Comparison of ENCODE assay signal across 10 cellular contexts in the genomic region with DNA sequence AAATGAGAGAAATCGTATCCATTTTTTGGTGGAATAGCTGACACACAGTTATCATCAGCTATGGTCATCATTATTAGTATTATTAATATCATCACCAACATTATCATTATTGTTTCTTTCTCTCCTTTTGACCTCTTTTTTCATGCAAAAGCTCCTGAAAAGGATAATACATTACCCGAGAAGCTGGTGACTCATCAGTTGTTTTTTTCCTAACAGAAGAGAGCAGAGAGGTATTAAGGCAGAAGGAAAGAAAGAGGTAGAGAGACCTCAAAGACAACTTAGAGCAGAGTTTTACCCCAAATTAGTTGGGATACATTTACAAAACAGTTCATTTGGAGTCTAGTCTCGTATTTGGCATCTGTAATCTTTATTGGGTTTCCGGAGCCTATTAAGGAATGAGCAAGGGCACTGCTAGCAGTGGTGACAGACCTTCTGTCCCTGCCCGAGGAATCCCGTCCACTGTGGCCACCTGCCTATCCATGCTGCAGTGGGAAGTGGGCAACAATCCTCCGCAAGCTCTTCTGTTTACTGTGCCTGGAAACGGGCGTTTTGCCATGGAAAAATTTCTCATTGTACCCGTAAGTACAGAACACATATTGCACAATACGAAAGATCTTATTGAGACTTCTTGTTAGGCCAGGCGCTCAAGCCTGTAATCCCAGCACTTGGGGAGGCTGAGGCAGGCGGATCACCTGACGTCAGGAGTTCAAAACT.
DNase-seq lines count a peak whose midpoint lies in the region; ATAC-seq and TF ChIP-seq lines count a peak whose summit lies in the region.
"Had no signal": no experiment of that assay in that cellular context is flagged by ENCODE, and none has a peak within 500 bp of the region (broad histone marks: within the 10 kb centered on the region; RNA-seq: fewer than 3 reads in every experiment).

No MANE protein-coding gene starts in this region.

- no peak for TF ChIP-seq CTCF in AG10803 (conservative IDR thresholded peaks at IDR 0.05; ENCODE audit: low read length)
- TF ChIP-seq CTCF in fibroblast of villous mesenchyme (IDR thresholded peaks at IDR 0.05; ENCODE audit: insufficient read depth, low read depth, low read length) = no peak

- ATAC-seq in SK-N-SH treated with all-trans-retinoic acid at 6 μM for 48 hours = peak; percentile 76

- H3K4me3 ChIP-seq in AG10803 (ENCODE audit: low read length) = no peak overlapping the region; the same call in 1 of the 2 replicates
- H3K4me3 ChIP-seq in fibroblast of villous mesenchyme (ENCODE audit: low read depth, low read length) = no peak overlapping the region
- H3K4me3 ChIP-seq: cardiac muscle cell had no signal

- DNase-seq in AG10803 (ENCODE audit: low read depth) (peak; percentile 91), fibroblast of villous mesenchyme (ENCODE audit: low read depth) (peak; percentile 91), posterior cingulate gyrus (peak in 6 of 10 donors; percentile 27 to 83 (median 38)), dedifferentiated amniotic fluid mesenchymal stem cell (ENCODE audit: extremely low spot score) (no peak), DMS153 treated with DMSO at 0.1 percent for 48 hours (lab: John Stamatoyannopoulos, UW; ENCODE audit: unreplicated experiment) (no peak), NCI-H510A (lab: John Stamatoyannopoulos, UW) (no peak), NCI-H1048 (lab: John Stamatoyannopoulos, UW) (no peak)
- DNase-seq: activated T-cell treated with anti-CD3 and anti-CD28 coated beads for 4 hours had no signal

- intact Hi-C loops in posterior cingulate gyrus (cut with DNase I) = no loop called here

TF ChIP-seq in SK-N-SH treated with all-trans-retinoic acid at 6 μM for 48 hours, 23 proteins besides CTCF, POLR2A, EP300 and RAD21:
- no peak for TF ChIP-seq ESRRG (CRISPR knock-in tag; IDR thresholded peaks at IDR 0.05)
- no peak for TF ChIP-seq SNAI2 (CRISPR knock-in tag; IDR thresholded peaks at IDR 0.05)
- TF ChIP-seq CSDC2 (CRISPR knock-in tag; IDR thresholded peaks at IDR 0.05) = no peak
- TF ChIP-seq, protein P1, sequence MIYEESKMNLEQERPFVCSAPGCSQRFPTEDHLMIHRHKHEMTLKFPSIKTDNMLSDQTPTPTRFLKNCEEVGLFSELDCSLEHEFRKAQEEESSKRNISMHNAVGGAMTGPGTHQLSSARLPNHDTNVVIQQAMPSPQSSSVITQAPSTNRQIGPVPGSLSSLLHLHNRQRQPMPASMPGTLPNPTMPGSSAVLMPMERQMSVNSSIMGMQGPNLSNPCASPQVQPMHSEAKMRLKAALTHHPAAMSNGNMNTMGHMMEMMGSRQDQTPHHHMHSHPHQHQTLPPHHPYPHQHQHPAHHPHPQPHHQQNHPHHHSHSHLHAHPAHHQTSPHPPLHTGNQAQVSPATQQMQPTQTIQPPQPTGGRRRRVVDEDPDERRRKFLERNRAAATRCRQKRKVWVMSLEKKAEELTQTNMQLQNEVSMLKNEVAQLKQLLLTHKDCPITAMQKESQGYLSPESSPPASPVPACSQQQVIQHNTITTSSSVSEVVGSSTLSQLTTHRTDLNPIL (CRISPR knock-in tag; IDR thresholded peaks at IDR 0.05; ENCODE audit: low read depth) = no peak
- TF ChIP-seq, protein P2, sequence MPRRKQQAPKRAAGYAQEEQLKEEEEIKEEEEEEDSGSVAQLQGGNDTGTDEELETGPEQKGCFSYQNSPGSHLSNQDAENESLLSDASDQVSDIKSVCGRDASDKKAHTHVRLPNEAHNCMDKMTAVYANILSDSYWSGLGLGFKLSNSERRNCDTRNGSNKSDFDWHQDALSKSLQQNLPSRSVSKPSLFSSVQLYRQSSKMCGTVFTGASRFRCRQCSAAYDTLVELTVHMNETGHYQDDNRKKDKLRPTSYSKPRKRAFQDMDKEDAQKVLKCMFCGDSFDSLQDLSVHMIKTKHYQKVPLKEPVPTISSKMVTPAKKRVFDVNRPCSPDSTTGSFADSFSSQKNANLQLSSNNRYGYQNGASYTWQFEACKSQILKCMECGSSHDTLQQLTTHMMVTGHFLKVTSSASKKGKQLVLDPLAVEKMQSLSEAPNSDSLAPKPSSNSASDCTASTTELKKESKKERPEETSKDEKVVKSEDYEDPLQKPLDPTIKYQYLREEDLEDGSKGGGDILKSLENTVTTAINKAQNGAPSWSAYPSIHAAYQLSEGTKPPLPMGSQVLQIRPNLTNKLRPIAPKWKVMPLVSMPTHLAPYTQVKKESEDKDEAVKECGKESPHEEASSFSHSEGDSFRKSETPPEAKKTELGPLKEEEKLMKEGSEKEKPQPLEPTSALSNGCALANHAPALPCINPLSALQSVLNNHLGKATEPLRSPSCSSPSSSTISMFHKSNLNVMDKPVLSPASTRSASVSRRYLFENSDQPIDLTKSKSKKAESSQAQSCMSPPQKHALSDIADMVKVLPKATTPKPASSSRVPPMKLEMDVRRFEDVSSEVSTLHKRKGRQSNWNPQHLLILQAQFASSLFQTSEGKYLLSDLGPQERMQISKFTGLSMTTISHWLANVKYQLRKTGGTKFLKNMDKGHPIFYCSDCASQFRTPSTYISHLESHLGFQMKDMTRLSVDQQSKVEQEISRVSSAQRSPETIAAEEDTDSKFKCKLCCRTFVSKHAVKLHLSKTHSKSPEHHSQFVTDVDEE (CRISPR knock-in tag; IDR thresholded peaks at IDR 0.05) = no peak
- no peak for TF ChIP-seq ZNF70 (CRISPR knock-in tag; IDR thresholded peaks at IDR 0.05)
- TF ChIP-seq PPARA (CRISPR knock-in tag; IDR thresholded peaks at IDR 0.05; ENCODE audit: borderline replicate concordance) = no peak
- no peak for TF ChIP-seq ZC3H10 (CRISPR knock-in tag; IDR thresholded peaks at IDR 0.05)
- TF ChIP-seq, protein P3, sequence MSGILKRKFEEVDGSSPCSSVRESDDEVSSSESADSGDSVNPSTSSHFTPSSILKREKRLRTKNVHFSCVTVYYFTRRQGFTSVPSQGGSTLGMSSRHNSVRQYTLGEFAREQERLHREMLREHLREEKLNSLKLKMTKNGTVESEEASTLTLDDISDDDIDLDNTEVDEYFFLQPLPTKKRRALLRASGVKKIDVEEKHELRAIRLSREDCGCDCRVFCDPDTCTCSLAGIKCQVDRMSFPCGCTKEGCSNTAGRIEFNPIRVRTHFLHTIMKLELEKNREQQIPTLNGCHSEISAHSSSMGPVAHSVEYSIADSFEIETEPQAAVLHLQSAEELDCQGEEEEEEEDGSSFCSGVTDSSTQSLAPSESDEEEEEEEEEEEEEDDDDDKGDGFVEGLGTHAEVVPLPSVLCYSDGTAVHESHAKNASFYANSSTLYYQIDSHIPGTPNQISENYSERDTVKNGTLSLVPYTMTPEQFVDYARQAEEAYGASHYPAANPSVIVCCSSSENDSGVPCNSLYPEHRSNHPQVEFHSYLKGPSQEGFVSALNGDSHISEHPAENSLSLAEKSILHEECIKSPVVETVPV (CRISPR knock-in tag; IDR thresholded peaks at IDR 0.05) = no peak
- no peak for TF ChIP-seq TCF4 (CRISPR knock-in tag; IDR thresholded peaks at IDR 0.05; ENCODE audit: borderline replicate concordance)
- no peak for TF ChIP-seq ZFP30 (CRISPR knock-in tag; IDR thresholded peaks at IDR 0.05)
- TF ChIP-seq BACH2 (CRISPR knock-in tag; IDR thresholded peaks at IDR 0.05; ENCODE audit: borderline replicate concordance) = no peak
- TF ChIP-seq OSR1 (CRISPR knock-in tag; IDR thresholded peaks at IDR 0.05) = no peak
- TF ChIP-seq ZNF565 (CRISPR knock-in tag; conservative IDR thresholded peaks at IDR 0.05; ENCODE audit: low read depth) = no peak
- TF ChIP-seq, protein P4, sequence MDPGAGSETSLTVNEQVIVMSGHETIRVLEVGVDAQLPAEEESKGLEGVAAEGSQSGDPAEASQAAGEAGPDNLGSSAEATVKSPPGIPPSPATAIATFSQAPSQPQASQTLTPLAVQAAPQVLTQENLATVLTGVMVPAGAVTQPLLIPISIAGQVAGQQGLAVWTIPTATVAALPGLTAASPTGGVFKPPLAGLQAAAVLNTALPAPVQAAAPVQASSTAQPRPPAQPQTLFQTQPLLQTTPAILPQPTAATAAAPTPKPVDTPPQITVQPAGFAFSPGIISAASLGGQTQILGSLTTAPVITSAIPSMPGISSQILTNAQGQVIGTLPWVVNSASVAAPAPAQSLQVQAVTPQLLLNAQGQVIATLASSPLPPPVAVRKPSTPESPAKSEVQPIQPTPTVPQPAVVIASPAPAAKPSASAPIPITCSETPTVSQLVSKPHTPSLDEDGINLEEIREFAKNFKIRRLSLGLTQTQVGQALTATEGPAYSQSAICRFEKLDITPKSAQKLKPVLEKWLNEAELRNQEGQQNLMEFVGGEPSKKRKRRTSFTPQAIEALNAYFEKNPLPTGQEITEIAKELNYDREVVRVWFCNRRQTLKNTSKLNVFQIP (CRISPR knock-in tag; IDR thresholded peaks at IDR 0.05; ENCODE audit: borderline replicate concordance, low read depth) = no peak

Comparison
In these comparisons a context has a peak if more than half of its experiments do, and no peak if none do; other contexts are left out.
1. DNase-seq: peak in AG10803 (single experiment), fibroblast of villous mesenchyme (single experiment) and posterior cingulate gyrus (6 of 10); none in dedifferentiated amniotic fluid mesenchymal stem cell (single experiment), DMS153 treated with DMSO at 0.1 percent for 48 hours (single experiment), NCI-H510A (single experiment) and NCI-H1048 (single experiment).